11 cellular contexts compared by ENCODE assay signal in genomic region chr1:35810096-35810860, GRCh38. TPM values are rescaled to one million over a fixed set of nuclear protein-coding genes. Genes with fewer than 3 reads are reported as not detected.
DNase-seq lines count a peak whose midpoint lies in the region; ATAC-seq and TF ChIP-seq lines count a peak whose summit lies in the region.
"Had no signal": no experiment of that assay in that cellular context is flagged by ENCODE, and none has a peak within 500 bp of the region (broad histone marks: within the 10 kb centered on the region; RNA-seq: fewer than 3 reads in every experiment).

No MANE protein-coding gene starts in this region.

- H3K9me3 ChIP-seq in hepatocyte (ENCODE audit: low read depth) (no peaks in the 10 kb centered on the region), stomach smooth muscle (ENCODE audit: control insufficient read depth in 2 of 2, low read length in 2 of 2) (no peaks in the 10 kb centered on the region)

- peaks cover 1% of the 10 kb centered on the region for H3K27me3 Mint-ChIP-seq in activated CD4-positive, alpha-beta T cell treated with anti-CD3 and anti-CD28 coated beads, Interleukin-2, amount 10 ng/mL, durations not matched to agents 24 days and 14 days
- peaks cover 3% of the 10 kb centered on the region for H3K27me3 Mint-ChIP-seq in activated T-helper 1 cell treated with anti-CD3 and anti-CD28 coated beads, Interleukin-12 subunit alpha, Interleukin-12 subunit beta, Interleukin-2, Interleukin-4 antibody, amounts not matched to agents 30 ng/mL and 10 ng/mL and 1 ng/mL, durations not matched to agents 14 hours and 24 hours and 36 hours (ENCODE audit: insufficient read depth)

- peak overlapping the region in 1 of 2 donors; percentile 37 for H3K9ac ChIP-seq in stomach smooth muscle (ENCODE audit: low read length in 2 of 2)

- H3K4me3 ChIP-seq in hepatocyte (no peak overlapping the region), stomach smooth muscle (ENCODE audit: low read length in 2 of 2) (peak overlapping the region; percentile 67 to 83)

- H3K4me2 ChIP-seq in hepatocyte: peak overlapping the region; percentile 93

- H3K36me3 ChIP-seq in hepatocyte (replicated peaks; ENCODE audit: insufficient read depth, low read depth) (no peaks in the 10 kb centered on the region), stomach smooth muscle (ENCODE audit: control insufficient read depth in 2 of 2, insufficient read depth in 2 of 2, low read length in 2 of 2) (no peaks in the 10 kb centered on the region)

- H3K9me3 Mint-ChIP-seq in activated CD4-positive, alpha-beta T cell treated with anti-CD3 and anti-CD28 coated beads, Interleukin-2, amount 10 ng/mL, durations not matched to agents 24 days and 14 days: no peaks in the 10 kb centered on the region
- H3K9me3 Mint-ChIP-seq in activated T-helper 1 cell treated with anti-CD3 and anti-CD28 coated beads, Interleukin-12 subunit alpha, Interleukin-12 subunit beta, Interleukin-2, Interleukin-4 antibody, amounts not matched to agents 30 ng/mL and 10 ng/mL and 1 ng/mL, durations not matched to agents 14 hours and 24 hours and 36 hours: no peaks in the 10 kb centered on the region

- H3K27me3 ChIP-seq in hepatocyte (no peaks in the 10 kb centered on the region), stomach smooth muscle (ENCODE audit: control insufficient read depth in 1 of 2, insufficient read depth in 2 of 2, low read length in 2 of 2) (no peaks in the 10 kb centered on the region)

- peaks cover 22% of the 10 kb centered on the region for H3K4me1 Mint-ChIP-seq in activated CD4-positive, alpha-beta T cell treated with anti-CD3 and anti-CD28 coated beads, Interleukin-2, amount 10 ng/mL, durations not matched to agents 24 days and 14 days
- H3K4me1 Mint-ChIP-seq in activated T-helper 1 cell treated with anti-CD3 and anti-CD28 coated beads, Interleukin-12 subunit alpha, Interleukin-12 subunit beta, Interleukin-2, Interleukin-4 antibody, amounts not matched to agents 30 ng/mL and 10 ng/mL and 1 ng/mL, durations not matched to agents 14 hours and 24 hours and 36 hours (ENCODE audit: low read depth): peaks cover 25% of the 10 kb centered on the region

- H3K4me1 ChIP-seq in hepatocyte (ENCODE audit: insufficient read depth) (peaks cover 12% of the 10 kb centered on the region), stomach smooth muscle (ENCODE audit: control insufficient read depth, insufficient read depth, low read length) (peaks cover 15% of the 10 kb centered on the region)

- ATAC-seq in HG02798 (IDR thresholded peaks at IDR 0.05; ENCODE audit: poor library complexity, unreplicated experiment) (no peak), HG03135 (IDR thresholded peaks at IDR 0.05; ENCODE audit: unreplicated experiment) (no peak)

- DNase-seq in activated CD4-positive, alpha-beta T cell treated with anti-CD3 and anti-CD28 coated beads, Interleukin-2, amount 10 ng/mL, durations not matched to agents 24 days and 14 days: no peak
- DNase-seq in activated CD4-positive, alpha-beta T cell treated with anti-CD3 and anti-CD28 coated beads for 48 hours: no peak
- DNase-seq in activated T-helper 1 cell treated with anti-CD3 and anti-CD28 coated beads, Interleukin-12 subunit alpha, Interleukin-12 subunit beta, Interleukin-2, Interleukin-4 antibody, amounts not matched to agents 30 ng/mL and 10 ng/mL and 1 ng/mL, durations not matched to agents 14 hours and 24 hours and 36 hours (ENCODE audit: low spot score): no peak
- DNase-seq in hepatocyte (ENCODE audit: low spot score): peak; percentile 7
- DNase-seq in cortex of kidney (lab: John Stamatoyannopoulos, UW): no peak
- DNase-seq: NCI-H2081, occipital lobe had no signal

- 75% methylated on average over 2 of the region's 2 CpGs for WGBS in hepatocyte (ENCODE audit: low lambda C conversion rate, missing lambda C conversion rate)

- no peak overlapping the region for H2AFZ ChIP-seq in hepatocyte

- intact Hi-C loops in activated CD4-positive, alpha-beta T cell treated with anti-CD3 and anti-CD28 coated beads, Interleukin-2, amount 10 ng/mL, durations not matched to agents 24 days and 14 days (cut with micrococcal nuclease): no loop called here
- intact Hi-C loops in activated T-helper 1 cell treated with anti-CD3 and anti-CD28 coated beads, Interleukin-12 subunit alpha, Interleukin-12 subunit beta, Interleukin-2, Interleukin-4 antibody, amounts not matched to agents 30 ng/mL and 10 ng/mL and 1 ng/mL, durations not matched to agents 14 hours and 24 hours and 36 hours (cut with micrococcal nuclease): no loop called here

- H3K79me2 ChIP-seq in hepatocyte: peaks cover 51% of the 10 kb centered on the region

- H3K27ac ChIP-seq in hepatocyte: no peak overlapping the region
- H3K27ac ChIP-seq in stomach smooth muscle (ENCODE audit: low read length): peak overlapping the region; percentile 3
- H3K27ac ChIP-seq: C4-2B had no signal

- H3K36me3 Mint-ChIP-seq in activated CD4-positive, alpha-beta T cell treated with anti-CD3 and anti-CD28 coated beads, Interleukin-2, amount 10 ng/mL, durations not matched to agents 24 days and 14 days (ENCODE audit: low read depth): peaks cover 3% of the 10 kb centered on the region
- peaks cover 4% of the 10 kb centered on the region for H3K36me3 Mint-ChIP-seq in activated T-helper 1 cell treated with anti-CD3 and anti-CD28 coated beads, Interleukin-12 subunit alpha, Interleukin-12 subunit beta, Interleukin-2, Interleukin-4 antibody, amounts not matched to agents 30 ng/mL and 10 ng/mL and 1 ng/mL, durations not matched to agents 14 hours and 24 hours and 36 hours (ENCODE audit: low read depth)

- TF ChIP-seq CTCF in hepatocyte (IDR thresholded peaks at IDR 0.05; ENCODE audit: poor library complexity): no peak

- no peaks in the 10 kb centered on the region for H4K20me1 ChIP-seq in hepatocyte (ENCODE audit: insufficient read depth, poor library complexity, severe bottlenecking)

- H3K4me3 Mint-ChIP-seq in activated CD4-positive, alpha-beta T cell treated with anti-CD3 and anti-CD28 coated beads, Interleukin-2, amount 10 ng/mL, durations not matched to agents 24 days and 14 days: peak overlapping the region; percentile 86
- peak overlapping the region; percentile 92 for H3K4me3 Mint-ChIP-seq in activated T-helper 1 cell treated with anti-CD3 and anti-CD28 coated beads, Interleukin-12 subunit alpha, Interleukin-12 subunit beta, Interleukin-2, Interleukin-4 antibody, amounts not matched to agents 30 ng/mL and 10 ng/mL and 1 ng/mL, durations not matched to agents 14 hours and 24 hours and 36 hours

- H3K27ac Mint-ChIP-seq in activated CD4-positive, alpha-beta T cell treated with anti-CD3 and anti-CD28 coated beads, Interleukin-2, amount 10 ng/mL, durations not matched to agents 24 days and 14 days: peak overlapping the region; percentile 48
- no peak overlapping the region for H3K27ac Mint-ChIP-seq in activated T-helper 1 cell treated with anti-CD3 and anti-CD28 coated beads, Interleukin-12 subunit alpha, Interleukin-12 subunit beta, Interleukin-2, Interleukin-4 antibody, amounts not matched to agents 30 ng/mL and 10 ng/mL and 1 ng/mL, durations not matched to agents 14 hours and 24 hours and 36 hours

- no peaks in the 10 kb centered on the region for H3K9me2 ChIP-seq in hepatocyte (replicated peaks; ENCODE audit: insufficient read depth)

RNA-seq across cellular contexts. Expression of gene AGO4, which starts 2.5 kb away (rescaled TPM):
- 7.2 and 10.0 TPM in 2 replicates for total RNA-seq in activated CD4-positive, alpha-beta T cell treated with anti-CD3 and anti-CD28 coated beads, Interleukin-2, amount 10 ng/mL, durations not matched to agents 24 days and 14 days
- 7.5 and 8.0 TPM in 2 replicates for total RNA-seq in activated T-helper 1 cell treated with anti-CD3 and anti-CD28 coated beads, Interleukin-12 subunit alpha, Interleukin-12 subunit beta, Interleukin-2, Interleukin-4 antibody, amounts not matched to agents 30 ng/mL and 10 ng/mL and 1 ng/mL, durations not matched to agents 14 hours and 24 hours and 36 hours
- total RNA-seq in hepatocyte: 8.3 and 12.4 TPM in 2 replicates
- polyA plus RNA-seq in hepatocyte: 3.7 and 5.2 TPM in 2 replicates

RNA-seq across cellular contexts. Expression of gene CLSPN, which starts 40.5 kb away (rescaled TPM):
- total RNA-seq in activated CD4-positive, alpha-beta T cell treated with anti-CD3 and anti-CD28 coated beads, Interleukin-2, amount 10 ng/mL, durations not matched to agents 24 days and 14 days: 59.4 and 62.3 TPM in 2 replicates
- 53.0 and 53.1 TPM in 2 replicates for total RNA-seq in activated T-helper 1 cell treated with anti-CD3 and anti-CD28 coated beads, Interleukin-12 subunit alpha, Interleukin-12 subunit beta, Interleukin-2, Interleukin-4 antibody, amounts not matched to agents 30 ng/mL and 10 ng/mL and 1 ng/mL, durations not matched to agents 14 hours and 24 hours and 36 hours
- 3.7 and 4.7 TPM in 2 replicates for total RNA-seq in hepatocyte
- 2.2 and 2.9 TPM in 2 replicates for polyA plus RNA-seq in hepatocyte
